ENCODE assay signal across 24 cellular contexts in genomic region chr3:196354151-196354550, GRCh38. TPM values are rescaled to one million over a fixed set of nuclear protein-coding genes. Genes with fewer than 3 reads are reported as not detected.
"Had no signal": no experiment of that assay in that cellular context is flagged by ENCODE, and none has a peak within 500 bp of the region (broad histone marks: within the 10 kb centered on the region; RNA-seq: fewer than 3 reads in every experiment).

No MANE protein-coding gene starts in this region.

- H3K4me1 Mint-ChIP-seq: memory B cell had no signal

- H3K27me3 Mint-ChIP-seq: effector memory CD8-positive, alpha-beta T cell; memory B cell; stimulated activated naive B cell treated with anti-CD40 and anti-IgM and Interleukin-4, amounts not matched to agents 10 μg/mL and 1 μg/mL and 100 μg/mL, for 72 hours; stimulated activated naive CD8-positive, alpha-beta T cell treated with anti-CD3 and anti-CD28 coated beads, Interleukin-15, Interleukin-2, amounts not matched to agents 100 ng/mL and 50 ng/mL, for 24 hours had no signal

- DNase-seq: effector memory CD8-positive, alpha-beta T cell; foreskin fibroblast; gastrocnemius medialis; head of caudate nucleus; natural killer cell; occipital lobe; ovary; posterior cingulate gyrus; psoas muscle; right cardiac atrium; sigmoid colon; spleen; stimulated activated CD4-positive, alpha-beta T cell treated with anti-CD3 and anti-CD28 coated beads, Interleukin-4, amount 100 ng/mL, for 4 hours; stimulated activated naive B cell treated with anti-CD40 and anti-IgM and Interleukin-4, amounts not matched to agents 10 μg/mL and 1 μg/mL and 100 μg/mL, for 72 hours; upper lobe of left lung had no signal

- ATAC-seq: effector memory CD8-positive, alpha-beta T cell; esophagus mucosa; gastrocnemius medialis; left lobe of liver; natural killer cell; psoas muscle; right cardiac atrium; stimulated activated naive B cell treated with anti-CD40 and anti-IgM and Interleukin-4, amounts not matched to agents 10 μg/mL and 1 μg/mL and 100 μg/mL, for 72 hours had no signal

- H3K9me3 Mint-ChIP-seq: effector memory CD8-positive, alpha-beta T cell; memory B cell; natural killer cell; stimulated activated naive B cell treated with anti-CD40 and anti-IgM and Interleukin-4, amounts not matched to agents 10 μg/mL and 1 μg/mL and 100 μg/mL, for 72 hours; stimulated activated naive CD8-positive, alpha-beta T cell treated with anti-CD3 and anti-CD28 coated beads, Interleukin-15, Interleukin-2, amounts not matched to agents 100 ng/mL and 50 ng/mL, for 24 hours had no signal

- H3K27ac Mint-ChIP-seq: effector memory CD8-positive, alpha-beta T cell; memory B cell; stimulated activated naive B cell treated with anti-CD40 and anti-IgM and Interleukin-4, amounts not matched to agents 10 μg/mL and 1 μg/mL and 100 μg/mL, for 72 hours; stimulated activated naive CD8-positive, alpha-beta T cell treated with anti-CD3 and anti-CD28 coated beads, Interleukin-15, Interleukin-2, amounts not matched to agents 100 ng/mL and 50 ng/mL, for 24 hours had no signal

- H3K4me3 Mint-ChIP-seq: effector memory CD8-positive, alpha-beta T cell; memory B cell; natural killer cell; stimulated activated naive B cell treated with anti-CD40 and anti-IgM and Interleukin-4, amounts not matched to agents 10 μg/mL and 1 μg/mL and 100 μg/mL, for 72 hours; stimulated activated naive CD8-positive, alpha-beta T cell treated with anti-CD3 and anti-CD28 coated beads, Interleukin-15, Interleukin-2, amounts not matched to agents 100 ng/mL and 50 ng/mL, for 24 hours had no signal

RNA-seq across cellular contexts. Expression of gene TM4SF19, which starts 16.0 kb away (rescaled TPM):
- total RNA-seq: left lobe of liver, liver, occipital lobe, renal cortical epithelial cell, right cardiac atrium, sigmoid colon, skeletal muscle tissue, thoracic aorta, tibial nerve had no signal
